ENCODE assay signal across 27 cellular contexts in the genomic region with DNA sequence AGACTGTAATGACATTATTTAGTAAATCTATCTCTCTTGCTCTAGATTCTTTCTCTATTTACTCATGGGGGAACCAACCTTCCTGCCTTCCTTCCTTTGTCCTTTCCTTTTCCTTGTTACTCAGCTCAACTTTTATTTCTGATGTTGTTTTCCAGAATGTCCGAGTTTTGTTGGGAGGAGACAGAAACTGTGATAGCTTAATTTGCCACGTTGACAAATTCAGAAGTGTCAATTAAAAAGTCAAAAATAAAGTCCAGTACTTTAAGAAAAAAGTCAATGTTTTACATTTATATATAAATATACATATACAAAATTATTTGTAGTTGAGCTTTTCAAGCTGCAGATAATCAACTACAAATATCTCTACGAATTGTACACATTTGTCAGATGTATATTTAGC.
"Had no signal": no experiment of that assay in that cellular context is flagged by ENCODE, and none has a peak within 500 bp of the region (broad histone marks: within the 10 kb centered on the region; RNA-seq: fewer than 3 reads in every experiment).

No MANE protein-coding gene starts in this region.

- FAIRE-seq: urothelium cell line had no signal

- DNase-seq: stimulated activated CD4-positive, alpha-beta T cell treated with anti-CD3 and anti-CD28 coated beads, Interleukin-2, amount 100 ng/mL, for 48 hours; stimulated activated CD4-positive, alpha-beta T cell treated with anti-CD3 and anti-CD28 coated beads, Interleukin-4, amount 100 ng/mL, for 1 hour; stimulated activated CD4-positive, alpha-beta T cell treated with anti-CD3 and anti-CD28 coated beads, Interleukin-4, amount 100 ng/mL, for 24 hours; stimulated activated CD4-positive, alpha-beta T cell treated with anti-CD3 and anti-CD28 coated beads, Interleukin-4, amount 100 ng/mL, for 4 hours; stimulated activated CD8-positive, alpha-beta memory T cell treated with anti-CD3 and anti-CD28 coated beads, Interleukin-4, amount 100 ng/mL, for 48 hours; stimulated activated naive B cell treated with anti-CD40 and anti-IgM and Interleukin-4, amounts not matched to agents 10 μg/mL and 1 μg/mL and 100 μg/mL, for 72 hours; stimulated activated naive CD4-positive, alpha-beta T cell; stimulated activated naive CD4-positive, alpha-beta T cell treated with Interleukin-2 at 50 U/mL for 16 hours; stimulated activated naive CD8-positive, alpha-beta T cell treated with anti-CD3 and anti-CD28 coated beads, Interleukin-15, amount 100 ng/mL, for 72 hours; stimulated activated naive CD8-positive, alpha-beta T cell treated with anti-CD3 and anti-CD28 coated beads, Interleukin-15, Interleukin-2, amounts not matched to agents 100 U/mL and 50 U/mL, for 24 hours; stomach; substantia nigra; testis; thyroid gland; tibial artery; transverse colon; trophoblast cell; upper lobe of right lung; uterus had no signal

- H3K9me3 ChIP-seq: stomach, suprapubic skin, testis, thoracic aorta, thyroid gland, tibial artery, tibial nerve, transverse colon, upper lobe of left lung, upper lobe of right lung, uterus, vagina had no signal

- H3K4me1 ChIP-seq: stomach, suprapubic skin, testis, thyroid gland, tibial artery, tibial nerve, transverse colon, upper lobe of left lung, upper lobe of right lung, uterus, vagina had no signal

- H3K4me3 ChIP-seq: stomach, suprapubic skin, testis, thoracic aorta, thyroid gland, tibial artery, tibial nerve, transverse colon, upper lobe of left lung, upper lobe of right lung, uterus, vagina had no signal

- H3K36me3 ChIP-seq: stomach, suprapubic skin, thoracic aorta, thyroid gland, tibial artery, tibial nerve, transverse colon, upper lobe of left lung, upper lobe of right lung, uterus, vagina had no signal

- H3K27me3 ChIP-seq: stomach, suprapubic skin, testis, thyroid gland, tibial artery, tibial nerve, transverse colon, upper lobe of left lung, upper lobe of right lung, uterus, vagina had no signal

- ATAC-seq: stimulated activated effector memory CD8-positive, alpha-beta T cell treated with anti-CD3 and anti-CD28 coated beads, Interleukin-12 subunit alpha, Interleukin-12 subunit beta, amount 100 ng/mL, for 72 hours; stimulated activated memory B cell treated with anti-CD40 and anti-IgM and Interleukin-4, amounts not matched to agents 10 μg/mL and 1 μg/mL and 100 μg/mL, for 72 hours; stimulated activated naive B cell treated with anti-CD40 and anti-IgM and Interleukin-4, amounts not matched to agents 10 μg/mL and 1 μg/mL and 100 μg/mL, for 72 hours; stimulated activated naive CD8-positive, alpha-beta T cell treated with anti-CD3 and anti-CD28 coated beads, Interleukin-15, amount 100 ng/mL, for 72 hours; stimulated activated naive CD8-positive, alpha-beta T cell treated with anti-CD3 and anti-CD28 coated beads, Interleukin-15, Interleukin-2, amounts not matched to agents 100 U/mL and 50 U/mL, for 24 hours; upper lobe of right lung had no signal

- H3K27ac ChIP-seq: stomach, suprapubic skin, testis, thoracic aorta, thyroid gland, tibial artery, tibial nerve, transverse colon, upper lobe of left lung, upper lobe of right lung, uterus, vagina had no signal
